ENCODE assay signal across 9 cellular contexts in genomic region chr11:15113381-15113780, GRCh38. TPM values are rescaled to one million over a fixed set of nuclear protein-coding genes. Genes with fewer than 3 reads are reported as not detected.
DNase-seq lines count a peak whose midpoint lies in the region; ATAC-seq and TF ChIP-seq lines count a peak whose summit lies in the region.
"Had no signal": no experiment of that assay in that cellular context is flagged by ENCODE, and none has a peak within 500 bp of the region (broad histone marks: within the 10 kb centered on the region; RNA-seq: fewer than 3 reads in every experiment).

No MANE protein-coding gene starts in this region.

- H3K36me3 Mint-ChIP-seq in activated naive CD8-positive, alpha-beta T cell treated with anti-CD3 and anti-CD28 coated beads, Interleukin-2, amount 10 ng/mL, durations not matched to agents 7 days and 5 days: no peaks in the 10 kb centered on the region

- POLR2A ChIA-PET in activated naive CD8-positive, alpha-beta T cell treated with anti-CD3 and anti-CD28 coated beads, Interleukin-2, amount 10 ng/mL, durations not matched to agents 7 days and 5 days (lab: Charles Lee): no interaction called here

- no peak overlapping the region for H3K27ac Mint-ChIP-seq in activated naive CD8-positive, alpha-beta T cell treated with anti-CD3 and anti-CD28 coated beads, Interleukin-2, amount 10 ng/mL, durations not matched to agents 7 days and 5 days

- H3K4me3 ChIP-seq in H7 (ENCODE audit: insufficient read depth, low read depth, low read length): no peak overlapping the region

- peaks cover 20% of the 10 kb centered on the region for H3K4me1 Mint-ChIP-seq in activated naive CD8-positive, alpha-beta T cell treated with anti-CD3 and anti-CD28 coated beads, Interleukin-2, amount 10 ng/mL, durations not matched to agents 7 days and 5 days

- H3K36me3 ChIP-seq in H7 (replicated peaks; ENCODE audit: control insufficient read depth, insufficient read depth, low read length): no peaks in the 10 kb centered on the region

- DNase-seq in GDM1 (lab: John Stamatoyannopoulos, UW) (peak; percentile 90), H7 (no peak)
- DNase-seq in activated naive CD8-positive, alpha-beta T cell treated with anti-CD3 and anti-CD28 coated beads, Interleukin-2, amount 10 ng/mL, durations not matched to agents 7 days and 5 days: no peak
- DNase-seq in activated T-cell treated with anti-CD3 and anti-CD28 coated beads, Interleukin-2, amount 50 U/mL, for 1 hour: no peak
- DNase-seq in activated CD4-positive, alpha-beta T cell treated with anti-CD3 and anti-CD28 coated beads, Interleukin-2, amount 50 U/mL, for 4 hours: no peak

- peaks cover 4% of the 10 kb centered on the region for H3K9me3 Mint-ChIP-seq in activated naive CD8-positive, alpha-beta T cell treated with anti-CD3 and anti-CD28 coated beads, Interleukin-2, amount 10 ng/mL, durations not matched to agents 7 days and 5 days

- peaks cover 40% of the 10 kb centered on the region for H3K27me3 Mint-ChIP-seq in activated naive CD8-positive, alpha-beta T cell treated with anti-CD3 and anti-CD28 coated beads, Interleukin-2, amount 10 ng/mL, durations not matched to agents 7 days and 5 days

- H3K27me3 ChIP-seq in H7 (ENCODE audit: control insufficient read depth, insufficient read depth, low read length): peaks cover 25% of the 10 kb centered on the region

- peak overlapping the region; percentile 27 for H3K4me3 Mint-ChIP-seq in activated naive CD8-positive, alpha-beta T cell treated with anti-CD3 and anti-CD28 coated beads, Interleukin-2, amount 10 ng/mL, durations not matched to agents 7 days and 5 days

- peak; percentile 88 for ATAC-seq in GM21390 (IDR thresholded peaks at IDR 0.05; ENCODE audit: unreplicated experiment)
- ATAC-seq in HG03521 (IDR thresholded peaks at IDR 0.05; ENCODE audit: unreplicated experiment): peak; percentile 89
- ATAC-seq in activated naive CD8-positive, alpha-beta T cell treated with anti-CD3 and anti-CD28 coated beads, Interleukin-2, amount 10 ng/mL, durations not matched to agents 7 days and 5 days (ENCODE audit: low read depth): peak; percentile 66
- ATAC-seq in SK-N-SH treated with all-trans-retinoic acid at 6 μM for 48 hours: no peak

TF ChIP-seq in SK-N-SH treated with all-trans-retinoic acid at 6 μM for 48 hours, 23 proteins besides CTCF, POLR2A, EP300 and RAD21:
- TF ChIP-seq ZNF565 (CRISPR knock-in tag; conservative IDR thresholded peaks at IDR 0.05; ENCODE audit: low read depth): no peak
- no peak for TF ChIP-seq RARB (CRISPR knock-in tag; IDR thresholded peaks at IDR 0.05)
- no peak for TF ChIP-seq ISL1 (CRISPR knock-in tag; IDR thresholded peaks at IDR 0.05)
- no peak for TF ChIP-seq ZNF8 (CRISPR knock-in tag; IDR thresholded peaks at IDR 0.05)

RNA-seq across cellular contexts. Expression of gene INSC, which starts 1.3 kb away (rescaled TPM):
- under 1 TPM in 1 of 2 experiments, not detected in 1; 0.23 TPM for total RNA-seq in activated naive CD8-positive, alpha-beta T cell treated with anti-CD3 and anti-CD28 coated beads, Interleukin-2, amount 10 ng/mL, durations not matched to agents 7 days and 5 days
- 0.07 TPM in 1 of 2 replicates, not detected in the other for total RNA-seq in H7 (2014; rRNA removed; shearing (Covaris generic))

RNA-seq across cellular contexts. Expression of gene CALCB, which starts 40.0 kb away (rescaled TPM):
- 1 to 10 TPM in 1 of 2 experiments, under 1 TPM in 1; 1.00 to 1.3 TPM for total RNA-seq in activated naive CD8-positive, alpha-beta T cell treated with anti-CD3 and anti-CD28 coated beads, Interleukin-2, amount 10 ng/mL, durations not matched to agents 7 days and 5 days
- total RNA-seq in H7 (2014; rRNA removed; shearing (Covaris generic)): 0.21 and 0.41 TPM in 2 replicates
- total RNA-seq: glomerular endothelial cell had no signal
